In genomic region chr7:99365318-99366141, GRCh38 we compare ENCODE assay signal across 7 cellular contexts. TPM values are rescaled to one million over a fixed set of nuclear protein-coding genes. Genes with fewer than 3 reads are reported as not detected.
DNase-seq lines count a peak whose midpoint lies in the region; ATAC-seq and TF ChIP-seq lines count a peak whose summit lies in the region.

No MANE protein-coding gene starts in this region.

- peak overlapping the region; percentile 41 for H3K27ac ChIP-seq in RWPE1

- POLR2A ChIA-PET in RWPE1 (lab: Yijun Ruan, JAX; ENCODE audit: low non-redundant PET), result no interaction called here

- no peaks in the 10 kb centered on the region for H3K9me3 Mint-ChIP-seq in activated naive CD4-positive, alpha-beta T cell treated with anti-CD3 and anti-CD28 coated beads, Interleukin-2, amount 50 U/mL, for 72 hours

- ATAC-seq in activated naive CD4-positive, alpha-beta T cell treated with anti-CD3 and anti-CD28 coated beads, Interleukin-2, amount 50 U/mL, for 72 hours, result peak; percentile 77 to 82

- in situ Hi-C loops in GM13977 (cut with MboI; ENCODE audit: low pct_unique_long_range_greater_than_20kb, low sequenced_read_pairs, unreplicated experiment), result no loop called here

- no peak overlapping the region for H3K27ac Mint-ChIP-seq in activated naive CD4-positive, alpha-beta T cell treated with anti-CD3 and anti-CD28 coated beads, Interleukin-2, amount 50 U/mL, for 72 hours

- DNase-seq in GM13977 (ENCODE audit: low spot score) (peak; percentile 63), RWPE1 (ENCODE audit: low spot score) (peak; percentile 63), iPS-NIHi7 (ENCODE audit: extremely low spot score) (peak; percentile 87), NCI-H1092 treated with DMSO at 0.1 percent for 48 hours (lab: John Stamatoyannopoulos, UW) (no peak), NCI-H510A (lab: John Stamatoyannopoulos, UW) (no peak)
- peak in 1 of 2 donors; percentile 59 for DNase-seq in activated naive CD4-positive, alpha-beta T cell treated with anti-CD3 and anti-CD28 coated beads, Interleukin-2, amount 50 U/mL, for 72 hours (ENCODE audit: low spot score in 2 of 2)
- peak; percentile 43 to 53 for DNase-seq in stimulated activated CD8-positive, alpha-beta memory T cell treated with anti-CD3 and anti-CD28 coated beads, Interleukin-2, amount 100 ng/mL, for 1 hour (ENCODE audit: low read depth in 2 of 2)

- H3K36me3 Mint-ChIP-seq in activated naive CD4-positive, alpha-beta T cell treated with anti-CD3 and anti-CD28 coated beads, Interleukin-2, amount 50 U/mL, for 72 hours, result peaks cover 5 to 14% of the 10 kb centered on the region in 2 donors

- CTCF ChIA-PET in RWPE1 (lab: Yijun Ruan, JAX), result interaction anchor here (0.5 to 0.8 kb wide), 9 partner anchors 8 to 138 kb away, joined by 3 to 8 read pairs (median 3); no protein-coding TSS in a partner anchor

- TF ChIP-seq CTCF in GM13977 (IDR thresholded peaks at IDR 0.05; ENCODE audit: extremely low read depth, insufficient read depth, missing control alignments) (peak; percentile 71), RWPE1 (conservative IDR thresholded peaks at IDR 0.05; ENCODE audit: low read depth) (peak; percentile 80)

RNA-seq across cellular contexts. Expression of gene ARPC1B, which starts 9.0 kb away (rescaled TPM):
- 100 to 1,000 TPM; 254 to 333 TPM for total RNA-seq in activated naive CD4-positive, alpha-beta T cell treated with anti-CD3 and anti-CD28 coated beads, Interleukin-2, amount 50 U/mL, for 72 hours

RNA-seq across cellular contexts. Expression of gene ARPC1A, which starts 39.8 kb away (rescaled TPM):
- 10 to 100 TPM; 43.5 to 57.2 TPM for total RNA-seq in activated naive CD4-positive, alpha-beta T cell treated with anti-CD3 and anti-CD28 coated beads, Interleukin-2, amount 50 U/mL, for 72 hours

RNA-seq across cellular contexts. Expression of gene PDAP1, which starts 42.9 kb away (rescaled TPM):
- total RNA-seq in activated naive CD4-positive, alpha-beta T cell treated with anti-CD3 and anti-CD28 coated beads, Interleukin-2, amount 50 U/mL, for 72 hours, result 100 to 1,000 TPM; 101 to 148 TPM

RNA-seq across cellular contexts. Expression of gene BUD31, which starts 43.2 kb away (rescaled TPM):
- total RNA-seq in activated naive CD4-positive, alpha-beta T cell treated with anti-CD3 and anti-CD28 coated beads, Interleukin-2, amount 50 U/mL, for 72 hours, result 100 to 1,000 TPM; 131 to 135 TPM

Comparison
In these comparisons a context has a peak if more than half of its experiments do, and no peak if none do; other contexts are left out.
1. DNase-seq: peak in GM13977 (single experiment), RWPE1 (single experiment), iPS-NIHi7 (single experiment) and stimulated activated CD8-positive, alpha-beta memory T cell treated with anti-CD3 and anti-CD28 coated beads, Interleukin-2, amount 100 ng/mL, for 1 hour (2 of 2); none in NCI-H1092 treated with DMSO at 0.1 percent for 48 hours (single experiment) and NCI-H510A (single experiment).